ENCODE assay signal across 17 cellular contexts in genomic region chr9:133491656-133491925, GRCh38. TPM values are rescaled to one million over a fixed set of nuclear protein-coding genes. Genes with fewer than 3 reads are reported as not detected.
"Had no signal": no experiment of that assay in that cellular context is flagged by ENCODE, and none has a peak within 500 bp of the region (broad histone marks: within the 10 kb centered on the region; RNA-seq: fewer than 3 reads in every experiment).

No MANE protein-coding gene starts in this region.

- H3K27me3 Mint-ChIP-seq: natural killer cell treated with Interleukin-12 subunit alpha and Interleukin-12 subunit beta and Interleukin-15 and Interleukin-18, amount 100 ng/mL, for 72 hours; stimulated activated naive CD8-positive, alpha-beta T cell treated with anti-CD3 and anti-CD28 coated beads, Interleukin-15, amount 100 ng/mL, for 72 hours had no signal

- H3K9me3 ChIP-seq: mucosa of descending colon, testis, uterus had no signal

- H3K4me3 ChIP-seq: cardiac muscle cell, mucosa of descending colon, testis, uterus had no signal

- H3K36me3 ChIP-seq: cardiac muscle cell, uterus, WERI-Rb-1 had no signal

- H3K4me3 Mint-ChIP-seq: activated CD4-positive, alpha-beta memory T cell treated with anti-CD3 and anti-CD28 coated beads, Interleukin-2, amount 10 ng/mL, durations not matched to agents 7 days and 5 days; activated naive CD4-positive, alpha-beta T cell treated with anti-CD3 and anti-CD28 coated beads, Interleukin-2, amount 10 ng/mL, durations not matched to agents 7 days and 5 days; activated T-cell treated with anti-CD3 and anti-CD28 coated beads, Interleukin-2, amount 50 U/mL, for 24 hours; immature natural killer cell; natural killer cell treated with Interleukin-12 subunit alpha and Interleukin-12 subunit beta and Interleukin-15 and Interleukin-18, amount 100 ng/mL, for 72 hours; stimulated activated naive CD8-positive, alpha-beta T cell treated with anti-CD3 and anti-CD28 coated beads, Interleukin-15, amount 100 ng/mL, for 72 hours; T-helper 17 cell had no signal

- H3K4me1 ChIP-seq: uterus had no signal

- H3K27me3 ChIP-seq: cardiac muscle cell, testis, uterus had no signal

- ATAC-seq: esophagus mucosa; natural killer cell treated with Interleukin-12 subunit alpha and Interleukin-12 subunit beta and Interleukin-15 and Interleukin-18, amount 100 ng/mL, for 72 hours; stimulated activated naive CD8-positive, alpha-beta T cell treated with anti-CD3 and anti-CD28 coated beads, Interleukin-15, amount 100 ng/mL, for 72 hours; T-helper 17 cell had no signal

- H3K27ac Mint-ChIP-seq: activated CD4-positive, alpha-beta memory T cell treated with anti-CD3 and anti-CD28 coated beads, Interleukin-2, amount 10 ng/mL, durations not matched to agents 7 days and 5 days; activated naive CD4-positive, alpha-beta T cell treated with anti-CD3 and anti-CD28 coated beads, Interleukin-2, amount 10 ng/mL, durations not matched to agents 7 days and 5 days; activated T-cell treated with anti-CD3 and anti-CD28 coated beads, Interleukin-2, amount 50 U/mL, for 24 hours; immature natural killer cell; natural killer cell treated with Interleukin-12 subunit alpha and Interleukin-12 subunit beta and Interleukin-15 and Interleukin-18, amount 100 ng/mL, for 72 hours; progenitor cell of endocrine pancreas; stimulated activated naive CD8-positive, alpha-beta T cell treated with anti-CD3 and anti-CD28 coated beads, Interleukin-15, amount 100 ng/mL, for 72 hours; T-helper 17 cell had no signal

- H3K9me3 Mint-ChIP-seq: activated CD4-positive, alpha-beta memory T cell treated with anti-CD3 and anti-CD28 coated beads, Interleukin-2, amount 10 ng/mL, durations not matched to agents 7 days and 5 days; activated naive CD4-positive, alpha-beta T cell treated with anti-CD3 and anti-CD28 coated beads, Interleukin-2, amount 10 ng/mL, durations not matched to agents 7 days and 5 days; activated T-cell treated with anti-CD3 and anti-CD28 coated beads, Interleukin-2, amount 50 U/mL, for 24 hours; immature natural killer cell; natural killer cell treated with Interleukin-12 subunit alpha and Interleukin-12 subunit beta and Interleukin-15 and Interleukin-18, amount 100 ng/mL, for 72 hours; stimulated activated naive CD8-positive, alpha-beta T cell treated with anti-CD3 and anti-CD28 coated beads, Interleukin-15, amount 100 ng/mL, for 72 hours had no signal

- DNase-seq: activated CD4-positive, alpha-beta memory T cell treated with anti-CD3 and anti-CD28 coated beads, Interleukin-2, amount 10 ng/mL, durations not matched to agents 7 days and 5 days; activated naive CD4-positive, alpha-beta T cell treated with anti-CD3 and anti-CD28 coated beads, Interleukin-2, amount 10 ng/mL, durations not matched to agents 7 days and 5 days; activated T-cell treated with anti-CD3 and anti-CD28 coated beads, Interleukin-2, amount 50 U/mL, for 24 hours; immature natural killer cell; left colon; nucleus accumbens; stimulated activated naive CD8-positive, alpha-beta T cell treated with anti-CD3 and anti-CD28 coated beads, Interleukin-15, amount 100 ng/mL, for 72 hours; T-helper 17 cell; testis; uterus; WERI-Rb-1 had no signal

- H3K4me1 Mint-ChIP-seq: activated CD4-positive, alpha-beta memory T cell treated with anti-CD3 and anti-CD28 coated beads, Interleukin-2, amount 10 ng/mL, durations not matched to agents 7 days and 5 days; immature natural killer cell; stimulated activated naive CD8-positive, alpha-beta T cell treated with anti-CD3 and anti-CD28 coated beads, Interleukin-15, amount 100 ng/mL, for 72 hours; T-helper 17 cell had no signal

- H3K36me3 Mint-ChIP-seq: activated naive CD4-positive, alpha-beta T cell treated with anti-CD3 and anti-CD28 coated beads, Interleukin-2, amount 10 ng/mL, durations not matched to agents 7 days and 5 days; immature natural killer cell; natural killer cell treated with Interleukin-12 subunit alpha and Interleukin-12 subunit beta and Interleukin-15 and Interleukin-18, amount 100 ng/mL, for 72 hours had no signal

- H3K27ac ChIP-seq: WERI-Rb-1 had no signal

RNA-seq across cellular contexts. Expression of gene MYMK, which starts 33.2 kb away (rescaled TPM):
- total RNA-seq: activated CD4-positive, alpha-beta memory T cell treated with anti-CD3 and anti-CD28 coated beads, Interleukin-2, amount 10 ng/mL, durations not matched to agents 7 days and 5 days; cardiac muscle cell; esophagus mucosa; left colon; mucosa of descending colon; natural killer cell treated with Interleukin-12 subunit alpha and Interleukin-12 subunit beta and Interleukin-15 and Interleukin-18, amount 100 ng/mL, for 72 hours; progenitor cell of endocrine pancreas; T-helper 17 cell; testis; uterus had no signal
- polyA plus RNA-seq: adipose tissue, cardiac muscle cell, immature natural killer cell had no signal

RNA-seq across cellular contexts. Expression of gene ADAMTSL2, which starts 42.9 kb away (rescaled TPM):
- total RNA-seq: activated CD4-positive, alpha-beta memory T cell treated with anti-CD3 and anti-CD28 coated beads, Interleukin-2, amount 10 ng/mL, durations not matched to agents 7 days and 5 days; natural killer cell treated with Interleukin-12 subunit alpha and Interleukin-12 subunit beta and Interleukin-15 and Interleukin-18, amount 100 ng/mL, for 72 hours; T-helper 17 cell had no signal
- polyA plus RNA-seq: immature natural killer cell had no signal
